In genomic region chr17:50114849-50115357, GRCh38 we compare ENCODE assay signal across 6 cellular contexts. TPM values are rescaled to one million over a fixed set of nuclear protein-coding genes. Genes with fewer than 3 reads are reported as not detected.
DNase-seq lines count a peak whose midpoint lies in the region; ATAC-seq and TF ChIP-seq lines count a peak whose summit lies in the region.

No MANE protein-coding gene starts in this region.

- peaks cover 28% of the 10 kb centered on the region for H3K27me3 ChIP-seq in foreskin keratinocyte

- peak; percentile 80 for TF ChIP-seq CTCF in AG09309 (IDR thresholded peaks at IDR 0.05; ENCODE audit: control insufficient read depth, insufficient read depth, low read depth, low read length, missing control alignments)
- peak; percentile 80 for TF ChIP-seq CTCF in foreskin keratinocyte (conservative IDR thresholded peaks at IDR 0.05)

- no peak overlapping the region for H3K4me3 ChIP-seq in AG09309 (ENCODE audit: control insufficient read depth, low read depth, low read length)

- H3K4me1 ChIP-seq in foreskin keratinocyte = no peaks in the 10 kb centered on the region

- ATAC-seq in foreskin keratinocyte (no peak), HG02610 (IDR thresholded peaks at IDR 0.05; ENCODE audit: unreplicated experiment) (no peak), HG03025 (IDR thresholded peaks at IDR 0.05; ENCODE audit: low FRiP score, unreplicated experiment) (no peak)

- no peak overlapping the region for H3K27ac ChIP-seq in foreskin keratinocyte

- DNase-seq in AG09309 (ENCODE audit: low read depth) (no peak), HCEC 1CT (peak; percentile 58), SIG-M5 (lab: John Stamatoyannopoulos, UW) (peak; percentile 25), foreskin keratinocyte (peak in 1 of 2 donors; percentile 63)

RNA-seq across cellular contexts. Expression of gene SAMD14, which starts 15.1 kb away (rescaled TPM):
- total RNA-seq in foreskin keratinocyte = 0.99 and 2.4 TPM in 2 replicates
- 1.4 and 2.4 TPM in 2 replicates for polyA plus RNA-seq in foreskin keratinocyte

RNA-seq across cellular contexts. Expression of gene PDK2, which starts 19.8 kb away (rescaled TPM):
- 7.3 and 7.5 TPM in 2 replicates for total RNA-seq in foreskin keratinocyte
- polyA plus RNA-seq in foreskin keratinocyte = 6.9 and 7.5 TPM in 2 replicates

RNA-seq across cellular contexts. Expression of gene PPP1R9B, which starts 35.6 kb away (rescaled TPM):
- total RNA-seq in foreskin keratinocyte = 32.9 and 36.0 TPM in 2 replicates
- polyA plus RNA-seq in foreskin keratinocyte = 21.2 and 21.5 TPM in 2 replicates

RNA-seq across cellular contexts. Expression of gene SGCA, which starts 50.9 kb away (rescaled TPM):
- not detected in 2 replicates for total RNA-seq in foreskin keratinocyte
- polyA plus RNA-seq in foreskin keratinocyte = not detected in 2 replicates

RNA-seq across cellular contexts. Expression of gene ITGA3, which starts 59.0 kb away (rescaled TPM):
- 1,046 and 1,112 TPM in 2 replicates for total RNA-seq in foreskin keratinocyte
- 633 and 656 TPM in 2 replicates for polyA plus RNA-seq in foreskin keratinocyte
